ENCODE assay signal across 34 cellular contexts in genomic region chr15:33515121-33515520, GRCh38.
"Had no signal": no experiment of that assay in that cellular context is flagged by ENCODE, and none has a peak within 500 bp of the region (broad histone marks: within the 10 kb centered on the region; RNA-seq: fewer than 3 reads in every experiment).

No MANE protein-coding gene starts in this region.

- H3K27ac Mint-ChIP-seq: activated B cell treated with CpG ODN at 0.5 μM for 24 hours; activated CD4-positive, alpha-beta memory T cell treated with anti-CD3 and anti-CD28 coated beads for 36 hours; activated CD8-positive, alpha-beta memory T cell treated with anti-CD3 and anti-CD28 coated beads, Interleukin-2, amount 10 ng/mL, durations not matched to agents 7 days and 5 days; activated CD8-positive, alpha-beta T cell treated with anti-CD3 and anti-CD28 coated beads, Interleukin-2, amount 10 ng/mL, durations not matched to agents 7 days and 5 days; activated naive CD4-positive, alpha-beta T cell treated with anti-CD3 and anti-CD28 coated beads for 36 hours; activated naive CD4-positive, alpha-beta T cell treated with anti-CD3 and anti-CD28 coated beads, Interleukin-2, amount 50 U/mL, for 24 hours; activated naive CD8-positive, alpha-beta T cell treated with anti-CD3 and anti-CD28 coated beads for 36 hours; activated naive CD8-positive, alpha-beta T cell treated with anti-CD3 and anti-CD28 coated beads, Interleukin-2, amount 50 U/mL, for 24 hours; activated T-helper 1 cell treated with anti-CD3 and anti-CD28 coated beads, Interleukin-12 subunit alpha, Interleukin-12 subunit beta, Interleukin-2, Interleukin-4 antibody, amounts not matched to agents 30 ng/mL and 10 ng/mL and 1 ng/mL, durations not matched to agents 14 hours and 24 hours and 36 hours; activated T-helper 2 cell treated with anti-CD3 and anti-CD28 coated beads, Interferon-gamma antibody, Interleukin-2, Interleukin-4, amounts not matched to agents 10 μg/mL and 5 μg/mL and 100 μg/mL, durations not matched to agents 14 hours and 24 hours and 36 hours; effector memory CD8-positive, alpha-beta T cell; T-helper 2 cell treated with Interferon-gamma antibody and Interleukin-4, amounts not matched to agents 5 μg/mL and 100 μg/mL, for 36 hours had no signal

- H3K4me1 Mint-ChIP-seq: activated B cell treated with CpG ODN at 0.5 μM for 24 hours; activated CD8-positive, alpha-beta memory T cell treated with anti-CD3 and anti-CD28 coated beads, Interleukin-2, amount 10 ng/mL, durations not matched to agents 7 days and 5 days; activated naive CD4-positive, alpha-beta T cell treated with anti-CD3 and anti-CD28 coated beads, Interleukin-2, amount 50 U/mL, for 24 hours; activated naive CD8-positive, alpha-beta T cell treated with anti-CD3 and anti-CD28 coated beads for 36 hours; activated naive CD8-positive, alpha-beta T cell treated with anti-CD3 and anti-CD28 coated beads, Interleukin-2, amount 50 U/mL, for 24 hours had no signal

- H3K27me3 Mint-ChIP-seq: activated CD4-positive, alpha-beta memory T cell treated with anti-CD3 and anti-CD28 coated beads for 36 hours; activated CD8-positive, alpha-beta memory T cell treated with anti-CD3 and anti-CD28 coated beads, Interleukin-2, amount 10 ng/mL, durations not matched to agents 7 days and 5 days had no signal

- ATAC-seq: activated CD4-positive, CD25-positive, alpha-beta regulatory T cell treated with anti-CD3 and anti-CD28 coated beads, Interleukin-2, amount 50 U/mL, for 24 hours; activated CD8-positive, alpha-beta memory T cell treated with anti-CD3 and anti-CD28 coated beads, Interleukin-2, amount 10 ng/mL, durations not matched to agents 7 days and 5 days; activated CD8-positive, alpha-beta T cell treated with anti-CD3 and anti-CD28 coated beads, Interleukin-2, amount 10 ng/mL, durations not matched to agents 7 days and 5 days; activated naive CD8-positive, alpha-beta T cell treated with anti-CD3 and anti-CD28 coated beads, Interleukin-2, amount 50 U/mL, for 24 hours; body of pancreas; effector memory CD8-positive, alpha-beta T cell; foreskin keratinocyte; gastrocnemius medialis; heart left ventricle had no signal

- H3K27ac ChIP-seq: adrenal gland, body of pancreas, esophagus muscularis mucosa, foreskin keratinocyte, gastrocnemius medialis, heart left ventricle, WERI-Rb-1 had no signal

- H3K9me3 Mint-ChIP-seq: activated B cell treated with CpG ODN at 0.5 μM for 24 hours; activated CD4-positive, alpha-beta memory T cell treated with anti-CD3 and anti-CD28 coated beads for 36 hours; activated naive CD4-positive, alpha-beta T cell treated with anti-CD3 and anti-CD28 coated beads for 36 hours; activated naive CD4-positive, alpha-beta T cell treated with anti-CD3 and anti-CD28 coated beads, Interleukin-2, amount 50 U/mL, for 24 hours; activated naive CD8-positive, alpha-beta T cell treated with anti-CD3 and anti-CD28 coated beads for 36 hours; activated naive CD8-positive, alpha-beta T cell treated with anti-CD3 and anti-CD28 coated beads, Interleukin-2, amount 50 U/mL, for 24 hours; activated T-helper 1 cell treated with anti-CD3 and anti-CD28 coated beads, Interleukin-12 subunit alpha, Interleukin-12 subunit beta, Interleukin-2, Interleukin-4 antibody, amounts not matched to agents 30 ng/mL and 10 ng/mL and 1 ng/mL, durations not matched to agents 14 hours and 24 hours and 36 hours; activated T-helper 2 cell treated with anti-CD3 and anti-CD28 coated beads, Interferon-gamma antibody, Interleukin-2, Interleukin-4, amounts not matched to agents 10 μg/mL and 5 μg/mL and 100 μg/mL, durations not matched to agents 14 hours and 24 hours and 36 hours; T-helper 2 cell treated with Interferon-gamma antibody and Interleukin-4, amounts not matched to agents 5 μg/mL and 100 μg/mL, for 36 hours had no signal

- H3K4me3 Mint-ChIP-seq: activated B cell treated with CpG ODN at 0.5 μM for 24 hours; activated CD4-positive, alpha-beta memory T cell treated with anti-CD3 and anti-CD28 coated beads for 36 hours; activated CD8-positive, alpha-beta memory T cell treated with anti-CD3 and anti-CD28 coated beads, Interleukin-2, amount 10 ng/mL, durations not matched to agents 7 days and 5 days; activated CD8-positive, alpha-beta T cell treated with anti-CD3 and anti-CD28 coated beads, Interleukin-2, amount 10 ng/mL, durations not matched to agents 7 days and 5 days; activated naive CD4-positive, alpha-beta T cell treated with anti-CD3 and anti-CD28 coated beads for 36 hours; activated naive CD4-positive, alpha-beta T cell treated with anti-CD3 and anti-CD28 coated beads, Interleukin-2, amount 50 U/mL, for 24 hours; activated naive CD8-positive, alpha-beta T cell treated with anti-CD3 and anti-CD28 coated beads for 36 hours; activated naive CD8-positive, alpha-beta T cell treated with anti-CD3 and anti-CD28 coated beads, Interleukin-2, amount 50 U/mL, for 24 hours; activated T-helper 1 cell treated with anti-CD3 and anti-CD28 coated beads, Interleukin-12 subunit alpha, Interleukin-12 subunit beta, Interleukin-2, Interleukin-4 antibody, amounts not matched to agents 30 ng/mL and 10 ng/mL and 1 ng/mL, durations not matched to agents 14 hours and 24 hours and 36 hours; effector memory CD8-positive, alpha-beta T cell; T-helper 2 cell treated with Interferon-gamma antibody and Interleukin-4, amounts not matched to agents 5 μg/mL and 100 μg/mL, for 36 hours had no signal

- H3K9me3 ChIP-seq: adrenal gland, body of pancreas, esophagus muscularis mucosa, gastrocnemius medialis, heart left ventricle had no signal

- H3K27me3 ChIP-seq: adrenal gland, body of pancreas, esophagus muscularis mucosa, gastrocnemius medialis had no signal

- H3K4me1 ChIP-seq: adrenal gland, body of pancreas, foreskin keratinocyte, heart left ventricle had no signal

- DNase-seq: activated B cell treated with CpG ODN at 0.5 μM for 24 hours; activated CD4-positive, alpha-beta memory T cell treated with anti-CD3 and anti-CD28 coated beads for 36 hours; activated CD4-positive, alpha-beta T cell treated with anti-CD3 and anti-CD28 coated beads for 48 hours; activated CD8-positive, alpha-beta memory T cell treated with anti-CD3 and anti-CD28 coated beads, Interleukin-2, amount 10 ng/mL, durations not matched to agents 7 days and 5 days; activated CD8-positive, alpha-beta memory T cell treated with anti-CD3 and anti-CD28 coated beads, Interleukin-2, amount 50 U/mL, for 4 hours; activated CD8-positive, alpha-beta T cell treated with anti-CD3 and anti-CD28 coated beads, Interleukin-2, amount 10 ng/mL, durations not matched to agents 7 days and 5 days; activated effector memory CD4-positive, alpha-beta T cell treated with anti-CD3 and anti-CD28 coated beads, Interleukin-2, amount 50 U/mL, for 16 hours; activated naive CD4-positive, alpha-beta T cell treated with anti-CD3 and anti-CD28 coated beads for 36 hours; activated naive CD8-positive, alpha-beta T cell treated with anti-CD3 and anti-CD28 coated beads for 36 hours; activated naive CD8-positive, alpha-beta T cell treated with anti-CD3 and anti-CD28 coated beads, Interleukin-2, amount 50 U/mL, for 24 hours; activated T-cell treated with anti-CD3 and anti-CD28 coated beads, Interleukin-2, amount 50 U/mL, for 1 hour; activated T-cell treated with anti-CD3 and anti-CD28 coated beads, Interleukin-2, amount 50 U/mL, for 48 hours; adrenal gland; amygdala; aorta; body of pancreas; caudate nucleus; cortex of kidney; dermis blood vessel endothelial cell; effector CD4-positive, alpha-beta T cell; effector memory CD8-positive, alpha-beta T cell; erythroblast; foreskin keratinocyte; gastrocnemius medialis; glutamatergic neuron; heart left ventricle; T1000; WERI-Rb-1 had no signal

- H3K36me3 Mint-ChIP-seq: activated CD4-positive, alpha-beta memory T cell treated with anti-CD3 and anti-CD28 coated beads for 36 hours; activated CD8-positive, alpha-beta memory T cell treated with anti-CD3 and anti-CD28 coated beads, Interleukin-2, amount 10 ng/mL, durations not matched to agents 7 days and 5 days; activated naive CD4-positive, alpha-beta T cell treated with anti-CD3 and anti-CD28 coated beads, Interleukin-2, amount 50 U/mL, for 24 hours; activated naive CD8-positive, alpha-beta T cell treated with anti-CD3 and anti-CD28 coated beads for 36 hours had no signal
